In the genomic region with DNA sequence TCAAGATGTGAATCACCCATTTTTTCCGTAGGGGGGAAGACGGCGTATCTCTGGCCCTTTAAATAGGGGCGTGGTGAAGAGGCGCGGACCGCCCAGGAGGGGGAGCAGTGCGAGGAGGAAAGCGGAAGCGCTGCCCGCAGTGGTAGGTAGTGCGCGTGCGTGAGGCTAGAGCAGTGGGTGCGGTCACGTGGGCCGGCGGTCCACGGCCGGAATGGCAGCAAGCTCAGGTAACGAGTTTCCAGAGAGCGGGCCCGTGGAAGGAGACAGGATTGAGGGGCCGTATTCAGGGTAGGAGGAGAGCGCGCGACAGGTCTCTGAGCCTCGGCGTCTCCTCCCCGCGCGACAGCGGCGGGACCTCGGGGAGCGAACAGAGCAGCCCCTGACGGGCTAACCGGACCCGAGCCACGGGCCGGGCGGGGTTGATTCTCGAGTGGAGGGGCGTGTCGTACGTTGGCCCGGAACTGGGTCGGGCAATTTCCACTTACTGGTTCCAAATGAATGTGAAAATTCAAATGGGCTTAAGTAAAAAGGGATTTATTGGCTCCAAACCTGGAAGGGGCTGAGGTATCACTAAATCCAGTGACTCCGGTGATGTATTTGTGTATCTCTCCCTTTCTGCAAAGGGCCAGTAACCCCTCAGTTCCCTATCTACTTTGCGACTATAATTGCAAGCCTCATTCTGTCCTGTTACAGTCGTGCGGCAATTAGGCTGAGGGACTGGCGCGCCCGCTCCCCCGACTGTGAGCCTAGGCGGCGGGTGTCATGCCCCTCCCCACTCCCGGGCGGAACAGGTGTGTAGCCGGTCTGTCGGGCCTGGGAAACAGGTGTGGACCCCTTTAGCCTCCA, we compare ENCODE assay signal across 1 cellular context.
TF ChIP-seq lines count a peak whose summit lies in the region.

A gene with protein sequence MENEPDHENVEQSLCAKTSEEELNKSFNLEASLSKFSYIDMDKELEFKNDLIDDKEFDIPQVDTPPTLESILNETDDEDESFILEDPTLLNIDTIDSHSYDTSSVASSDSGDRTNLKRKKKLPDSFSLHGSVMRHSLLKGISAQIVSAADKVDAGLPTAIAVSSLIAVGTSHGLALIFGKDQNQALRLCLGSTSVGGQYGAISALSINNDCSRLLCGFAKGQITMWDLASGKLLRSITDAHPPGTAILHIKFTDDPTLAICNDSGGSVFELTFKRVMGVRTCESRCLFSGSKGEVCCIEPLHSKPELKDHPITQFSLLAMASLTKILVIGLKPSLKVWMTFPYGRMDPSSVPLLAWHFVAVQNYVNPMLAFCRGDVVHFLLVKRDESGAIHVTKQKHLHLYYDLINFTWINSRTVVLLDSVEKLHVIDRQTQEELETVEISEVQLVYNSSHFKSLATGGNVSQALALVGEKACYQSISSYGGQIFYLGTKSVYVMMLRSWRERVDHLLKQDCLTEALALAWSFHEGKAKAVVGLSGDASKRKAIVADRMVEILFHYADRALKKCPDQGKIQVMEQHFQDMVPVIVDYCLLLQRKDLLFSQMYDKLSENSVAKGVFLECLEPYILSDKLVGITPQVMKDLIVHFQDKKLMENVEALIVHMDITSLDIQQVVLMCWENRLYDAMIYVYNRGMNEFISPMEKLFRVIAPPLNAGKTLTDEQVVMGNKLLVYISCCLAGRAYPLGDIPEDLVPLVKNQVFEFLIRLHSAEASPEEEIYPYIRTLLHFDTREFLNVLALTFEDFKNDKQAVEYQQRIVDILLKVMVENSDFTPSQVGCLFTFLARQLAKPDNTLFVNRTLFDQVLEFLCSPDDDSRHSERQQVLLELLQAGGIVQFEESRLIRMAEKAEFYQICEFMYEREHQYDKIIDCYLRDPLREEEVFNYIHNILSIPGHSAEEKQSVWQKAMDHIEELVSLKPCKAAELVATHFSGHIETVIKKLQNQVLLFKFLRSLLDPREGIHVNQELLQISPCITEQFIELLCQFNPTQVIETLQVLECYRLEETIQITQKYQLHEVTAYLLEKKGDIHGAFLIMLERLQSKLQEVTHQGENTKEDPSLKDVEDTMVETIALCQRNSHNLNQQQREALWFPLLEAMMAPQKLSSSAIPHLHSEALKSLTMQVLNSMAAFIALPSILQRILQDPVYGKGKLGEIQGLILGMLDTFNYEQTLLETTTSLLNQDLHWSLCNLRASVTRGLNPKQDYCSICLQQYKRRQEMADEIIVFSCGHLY (N-terminal part only) (plus strand): TSS at position 168 of the 846 bp plus-strand sequence. CDS start 12,467 bp downstream, outside the sequence.

TF ChIP-seq in A549, 52 proteins besides CTCF, POLR2A, EP300 and RAD21 (continued from another document):
- TF ChIP-seq, protein P1, sequence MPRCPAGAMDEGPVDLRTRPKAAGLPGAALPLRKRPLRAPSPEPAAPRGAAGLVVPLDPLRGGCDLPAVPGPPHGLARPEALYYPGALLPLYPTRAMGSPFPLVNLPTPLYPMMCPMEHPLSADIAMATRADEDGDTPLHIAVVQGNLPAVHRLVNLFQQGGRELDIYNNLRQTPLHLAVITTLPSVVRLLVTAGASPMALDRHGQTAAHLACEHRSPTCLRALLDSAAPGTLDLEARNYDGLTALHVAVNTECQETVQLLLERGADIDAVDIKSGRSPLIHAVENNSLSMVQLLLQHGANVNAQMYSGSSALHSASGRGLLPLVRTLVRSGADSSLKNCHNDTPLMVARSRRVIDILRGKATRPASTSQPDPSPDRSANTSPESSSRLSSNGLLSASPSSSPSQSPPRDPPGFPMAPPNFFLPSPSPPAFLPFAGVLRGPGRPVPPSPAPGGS (IDR thresholded peaks at IDR 0.05): 0 out of 3 replicates have a peak, but pooled peaks have one; percentile 52
- TF ChIP-seq EHMT2 (IDR thresholded peaks at IDR 0.05; ENCODE audit: low read depth) (no peak), FOXS1 (CRISPR knock-in tag; IDR thresholded peaks at IDR 0.05) (no peak), KDM1A (IDR thresholded peaks at IDR 0.05; ENCODE audit: low read depth) (no peak), POLR2AphosphoS2 (conservative IDR thresholded peaks at IDR 0.05; ENCODE audit: low read length) (no peak)
